Comparison of ENCODE assay signal across 11 cellular contexts in genomic region chr5:36459191-36460135, GRCh38.
A peak's percentile ranks its signal among the peaks of the same experiment; 100 is the strongest.
DNase-seq lines count a peak whose midpoint lies in the region; ATAC-seq and TF ChIP-seq lines count a peak whose summit lies in the region.
"Had no signal": no experiment of that assay in that cellular context is flagged by ENCODE, and none has a peak within 500 bp of the region (broad histone marks: within the 10 kb centered on the region; RNA-seq: fewer than 3 reads in every experiment).

No MANE protein-coding gene starts in this region.

- H3K4me3 ChIP-seq in HEK293 (ENCODE audit: low read depth, low read length) (no peak overlapping the region), right lobe of liver (no peak overlapping the region), esophagus muscularis mucosa (no peak overlapping the region), mucosa of descending colon (no peak overlapping the region)
- H3K4me3 ChIP-seq: sigmoid colon had no signal

- TF ChIP-seq POLR2A in right lobe of liver (IDR thresholded peaks at IDR 0.05) (no peak), esophagus muscularis mucosa (IDR thresholded peaks at IDR 0.05; ENCODE audit: low read depth) (no peak)

- H3K36me3 ChIP-seq in HEK293 (ENCODE audit: control insufficient read depth in 2 of 2, insufficient read depth in 1 of 2, low read length in 2 of 2): no peaks in the 10 kb centered on the region; a peak in 1 of 3 replicates
- no peaks in the 10 kb centered on the region for H3K36me3 ChIP-seq in right lobe of liver
- H3K36me3 ChIP-seq in esophagus muscularis mucosa: no peaks in the 10 kb centered on the region
- H3K36me3 ChIP-seq in mucosa of descending colon (ENCODE audit: low read depth): no peaks in the 10 kb centered on the region
- H3K36me3 ChIP-seq: sigmoid colon had no signal

- POLR2A ChIA-PET in HEK293 (lab: Yijun Ruan, JAX): interaction anchor here (1.4 kb wide), 1 partner anchor 44 kb away, joined by 3 read pairs; no protein-coding TSS in a partner anchor

- peak; percentile 35 to 59 (median 38) for ATAC-seq in right lobe of liver
- ATAC-seq in mucosa of descending colon: no peak

- H3K9me3 ChIP-seq in HEK293 (ENCODE audit: control insufficient read depth, insufficient read depth, low read depth, low read length) (no peaks in the 10 kb centered on the region), right lobe of liver (no peaks in the 10 kb centered on the region), esophagus muscularis mucosa (no peaks in the 10 kb centered on the region), mucosa of descending colon (no peaks in the 10 kb centered on the region)
- H3K9me3 ChIP-seq: sigmoid colon had no signal

- CTCF ChIA-PET in HEK293 (lab: Yijun Ruan, JAX): interaction anchor here (0.6 to 2.9 kb wide), 29 partner anchors 9 to 1865 kb away, joined by 3 to 23 read pairs (median 5); no protein-coding TSS in a partner anchor

- in situ Hi-C loops in Caki2 (cut with HindIII; ENCODE audit: low pct_unique_long_range_greater_than_20kb, low sequenced_read_pairs): no loop called here

- H3K27me3 ChIP-seq in right lobe of liver (no peaks in the 10 kb centered on the region), esophagus muscularis mucosa (no peaks in the 10 kb centered on the region)
- H3K27me3 ChIP-seq: sigmoid colon had no signal

- H3K27ac ChIP-seq in HEK293 (ENCODE audit: extremely low read depth, low read depth, low read length) (no peak overlapping the region), VCaP (no peak overlapping the region), right lobe of liver (no peak overlapping the region), esophagus muscularis mucosa (replicated peaks in 1 of 4) (no peak overlapping the region)
- H3K27ac ChIP-seq: sigmoid colon had no signal

- TF ChIP-seq EP300 in esophagus muscularis mucosa (IDR thresholded peaks at IDR 0.05): no peak

- H3K4me1 ChIP-seq in HEK293 (ENCODE audit: control insufficient read depth, insufficient read depth, low read length) (no peaks in the 10 kb centered on the region), right lobe of liver (no peaks in the 10 kb centered on the region), esophagus muscularis mucosa (peaks cover 0 to 3% (median 0%) of the 10 kb centered on the region in 4 donors), mucosa of descending colon (ENCODE audit: low read depth) (no peaks in the 10 kb centered on the region)
- H3K4me1 ChIP-seq: sigmoid colon had no signal

- TF ChIP-seq CTCF in HEK293 (tag by site-specific recombination; IDR thresholded peaks at IDR 0.05): peak; percentile 18; the same call in 1 of the 2 replicates
- peak; percentile 25 for TF ChIP-seq CTCF in VCaP (conservative IDR thresholded peaks at IDR 0.05)
- TF ChIP-seq CTCF in right lobe of liver (IDR thresholded peaks at IDR 0.05): peak in 2 of 4 donors; percentile 26 to 37
- TF ChIP-seq CTCF in esophagus muscularis mucosa (IDR thresholded peaks at IDR 0.05): no peak
- no peak for TF ChIP-seq CTCF in mucosa of descending colon (IDR thresholded peaks at IDR 0.05)

- 51% methylated on average over 5 of the region's 5 CpGs for WGBS in right lobe of liver (ENCODE audit: insufficient coverage, low coverage, low lambda C conversion rate, missing lambda C conversion rate)
- 66% methylated on average over 5 of the region's 5 CpGs for WGBS in esophagus muscularis mucosa

- DNase-seq in Caki2 (ENCODE audit: low read depth): peak; percentile 74
- no peak for DNase-seq in right lobe of liver
- DNase-seq in esophagus muscularis mucosa (ENCODE audit: extremely low spot score): no peak
- no peak for DNase-seq in midbrain (lab: John Stamatoyannopoulos, UW)
- DNase-seq in amniotic stem cell (lab: John Stamatoyannopoulos, UW): no peak
- DNase-seq in mucosa of descending colon: no peak
- DNase-seq: hippocampal formation, NCI-H146, sigmoid colon had no signal

- intact Hi-C loops in right lobe of liver (cut with DNase I): no loop called here
- intact Hi-C loops in esophagus muscularis mucosa (cut with DNase I): no loop called here
- intact Hi-C loops in mucosa of descending colon (cut with DNase I, micrococcal nuclease): no loop called here

TF ChIP-seq in HEK293, 187 proteins besides CTCF, POLR2A, EP300 and RAD21:
- TF ChIP-seq ZNF121 (tag by site-specific recombination; IDR thresholded peaks at IDR 0.05) (no peak), TSHZ1 (tag by site-specific recombination; IDR thresholded peaks at IDR 0.05; ENCODE audit: borderline replicate concordance) (no peak), WT1 (tag by site-specific recombination; IDR thresholded peaks at IDR 0.05) (no peak), ZNF324 (tag by site-specific recombination; IDR thresholded peaks at IDR 0.05) (no peak), ZNF138 (tag by site-specific recombination; IDR thresholded peaks at IDR 0.05; ENCODE audit: borderline replicate concordance) (no peak), SP3 (tag by site-specific recombination; IDR thresholded peaks at IDR 0.05) (no peak), PATZ1 (tag by site-specific recombination; IDR thresholded peaks at IDR 0.05) (no peak)
- TF ChIP-seq, protein P1, sequence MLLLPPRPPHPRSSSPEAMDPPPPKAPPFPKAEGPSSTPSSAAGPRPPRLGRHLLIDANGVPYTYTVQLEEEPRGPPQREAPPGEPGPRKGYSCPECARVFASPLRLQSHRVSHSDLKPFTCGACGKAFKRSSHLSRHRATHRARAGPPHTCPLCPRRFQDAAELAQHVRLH (tag by site-specific recombination; IDR thresholded peaks at IDR 0.05): 0 out of 2 replicates have a peak, but pooled peaks have one; percentile 32

Comparison
In these comparisons a context has a peak if more than half of its experiments do, and no peak if none do; other contexts are left out.
1. CTCF ChIP-seq: peak in HEK293 (single experiment) and VCaP (single experiment); none in esophagus muscularis mucosa (0 of 3) and mucosa of descending colon (single experiment).